26 cellular contexts compared by ENCODE assay signal in genomic region chr3:44185396-44185915, GRCh38. TPM values are rescaled to one million over a fixed set of nuclear protein-coding genes. Genes with fewer than 3 reads are reported as not detected.
DNase-seq lines count a peak whose midpoint lies in the region; TF ChIP-seq lines count a peak whose summit lies in the region.
"Had no signal": no experiment of that assay in that cellular context is flagged by ENCODE, and none has a peak within 500 bp of the region (broad histone marks: within the 10 kb centered on the region; RNA-seq: fewer than 3 reads in every experiment).

No MANE protein-coding gene starts in this region.

- H3K27ac Mint-ChIP-seq in glutamatergic neuron (ENCODE audit: unreplicated experiment) = no peak overlapping the region
- H3K27ac Mint-ChIP-seq: CD4-positive, CD25-positive, alpha-beta regulatory T cell; CD8-positive, alpha-beta T cell; GM23338; HFFc6 had no signal

- H3K27ac ChIP-seq in BLaER1 treated with 17β-estradiol and CSF1 and Interleukin-3, amounts not matched to agents 10 nM and 100 nM = no peak overlapping the region; a peak in 1 of 22 replicates
- H3K27ac ChIP-seq in MM.1S (ENCODE audit: low read length) (peak overlapping the region; percentile 90), esophagus muscularis mucosa (replicated peaks in 1 of 4) (no peak overlapping the region)
- H3K27ac ChIP-seq: A549, C4-2B had no signal

- H3K36me3 ChIP-seq in BLaER1 treated with 17β-estradiol and CSF1 and Interleukin-3, amounts not matched to agents 10 nM and 100 nM = no peaks in the 10 kb centered on the region
- H3K36me3 ChIP-seq in MM.1S (replicated peaks; ENCODE audit: insufficient read depth, low read length) = no peaks in the 10 kb centered on the region
- no peaks in the 10 kb centered on the region for H3K36me3 ChIP-seq in adipocyte (ENCODE audit: control insufficient read depth, insufficient read depth, low read length, severe bottlenecking)
- H3K36me3 ChIP-seq in esophagus muscularis mucosa = no peaks in the 10 kb centered on the region
- H3K36me3 ChIP-seq: BE2C had no signal

- H4K20me1 ChIP-seq in BLaER1 treated with 17β-estradiol and CSF1 and Interleukin-3, amounts not matched to agents 10 nM and 100 nM = no peaks in the 10 kb centered on the region
- H4K20me1 ChIP-seq in MM.1S (ENCODE audit: insufficient read depth, low read length) = no peaks in the 10 kb centered on the region

- TF ChIP-seq CTCF in MM.1S (IDR thresholded peaks at IDR 0.05; ENCODE audit: low read length) = no peak
- TF ChIP-seq CTCF in esophagus muscularis mucosa (IDR thresholded peaks at IDR 0.05) = no peak
- no peak for TF ChIP-seq CTCF in glutamatergic neuron (IDR thresholded peaks at IDR 0.05; ENCODE audit: partially characterized antibody, unreplicated experiment)

- intact Hi-C loops in esophagus muscularis mucosa (cut with DNase I) = no loop called here

- no peaks in the 10 kb centered on the region for H3K79me2 ChIP-seq in MM.1S (ENCODE audit: low read length)

- H3F3A ChIP-seq in MM.1S (ENCODE audit: insufficient read depth, low read length) = peaks cover 34% of the 10 kb centered on the region

- DNase-seq in MM.1S (peak; percentile 25), adipocyte (ENCODE audit: low read depth) (no peak), esophagus muscularis mucosa (ENCODE audit: extremely low spot score) (peak; percentile 42), OCI-M1 (lab: John Stamatoyannopoulos, UW) (no peak), dedifferentiated amniotic fluid mesenchymal stem cell (ENCODE audit: extremely low spot score) (no peak), glutamatergic neuron (no peak)
- DNase-seq in activated naive CD4-positive, alpha-beta T cell treated with Interleukin-2 at 50 U/mL for 16 hours = no peak
- DNase-seq: 8988T; ACHN; AML-193; BE2C; Caco-2; CD4-positive, CD25-positive, alpha-beta regulatory T cell; CD8-positive, alpha-beta T cell; DMS153; DND-41; EL; GDM1; H9; HFFc6 had no signal

- TF ChIP-seq EP300 in esophagus muscularis mucosa (IDR thresholded peaks at IDR 0.05) = no peak

- no peak overlapping the region for H3K4me3 ChIP-seq in BLaER1 treated with 17β-estradiol and CSF1 and Interleukin-3, amounts not matched to agents 10 nM and 100 nM
- no peak overlapping the region for H3K4me3 ChIP-seq in MM.1S (ENCODE audit: low read length)
- H3K4me3 ChIP-seq in adipocyte (ENCODE audit: low read length) = peak overlapping the region; percentile 18
- H3K4me3 ChIP-seq in esophagus muscularis mucosa = no peak overlapping the region
- H3K4me3 ChIP-seq: A549, GM12878, GM23338 had no signal

- H3K9ac ChIP-seq in BLaER1 treated with 17β-estradiol and CSF1 and Interleukin-3, amounts not matched to agents 10 nM and 100 nM = no peak overlapping the region
- H3K9ac ChIP-seq in MM.1S (ENCODE audit: low read length) (peak overlapping the region; percentile 52; the same call in 1 of the 2 replicates), adipocyte (ENCODE audit: low read length) (no peak overlapping the region)

- no peak overlapping the region; the same call in 1 of the 2 replicates for H2AFZ ChIP-seq in MM.1S (ENCODE audit: low read length)

- H3K36me3 Mint-ChIP-seq in glutamatergic neuron (ENCODE audit: unreplicated experiment) = no peaks in the 10 kb centered on the region
- H3K36me3 Mint-ChIP-seq: CD4-positive, CD25-positive, alpha-beta regulatory T cell; CD8-positive, alpha-beta T cell had no signal

- H3K9me3 Mint-ChIP-seq in glutamatergic neuron (ENCODE audit: unreplicated experiment) = no peaks in the 10 kb centered on the region
- H3K9me3 Mint-ChIP-seq: CD4-positive, CD25-positive, alpha-beta regulatory T cell; CD8-positive, alpha-beta T cell; GM23338; HFFc6 had no signal

- 85% methylated on average over 4 of the region's 4 CpGs for WGBS in esophagus muscularis mucosa

- no peak for TF ChIP-seq POLR2A in esophagus muscularis mucosa (IDR thresholded peaks at IDR 0.05; ENCODE audit: low read depth)

- peak overlapping the region; percentile 68 to 90 (median 84); a peak in 19 of 22 replicates for H3K4me2 ChIP-seq in BLaER1 treated with 17β-estradiol and CSF1 and Interleukin-3, amounts not matched to agents 10 nM and 100 nM
- peak overlapping the region; percentile 93; the same call in 1 of the 2 replicates for H3K4me2 ChIP-seq in MM.1S (ENCODE audit: low read depth, low read length)
- H3K4me2 ChIP-seq: A549, GM23338 had no signal

- H3K9me2 ChIP-seq in MM.1S (replicated peaks; ENCODE audit: insufficient read depth, low read length) = no peaks in the 10 kb centered on the region

- H3K9me3 ChIP-seq in BLaER1 treated with 17β-estradiol and CSF1 and Interleukin-3, amounts not matched to agents 10 nM and 100 nM (replicated peaks in 1 of 11) = peaks cover 0 to 24% (median 11%) of the 10 kb centered on the region in 11 experiments; a peak in 13 of 22 replicates
- H3K9me3 ChIP-seq in MM.1S (replicated peaks; ENCODE audit: insufficient read depth, low read length) = no peaks in the 10 kb centered on the region
- H3K9me3 ChIP-seq in adipocyte (ENCODE audit: control insufficient read depth, low read length) = peaks cover 18% of the 10 kb centered on the region
- no peaks in the 10 kb centered on the region for H3K9me3 ChIP-seq in esophagus muscularis mucosa
- H3K9me3 ChIP-seq: A549, BE2C, Caco-2 had no signal

- H3K4me1 ChIP-seq in BLaER1 treated with 17β-estradiol and CSF1 and Interleukin-3, amounts not matched to agents 10 nM and 100 nM = peaks cover 20 to 64% (median 59%) of the 10 kb centered on the region in 10 experiments
- H3K4me1 ChIP-seq in MM.1S (ENCODE audit: low read length) = peaks cover 46% of the 10 kb centered on the region
- peaks cover 17% of the 10 kb centered on the region for H3K4me1 ChIP-seq in adipocyte (ENCODE audit: control insufficient read depth, insufficient read depth, low read length)
- H3K4me1 ChIP-seq in esophagus muscularis mucosa = peaks cover 0 to 5% (median 0%) of the 10 kb centered on the region in 4 donors
- H3K4me1 ChIP-seq: A549, BE2C, Caco-2 had no signal

- peaks cover 2% of the 10 kb centered on the region for H3K27me3 Mint-ChIP-seq in glutamatergic neuron (ENCODE audit: unreplicated experiment)

- H3K4me3 Mint-ChIP-seq in glutamatergic neuron (ENCODE audit: unreplicated experiment) = no peak overlapping the region
- H3K4me3 Mint-ChIP-seq: CD4-positive, CD25-positive, alpha-beta regulatory T cell; CD8-positive, alpha-beta T cell; GM23338; H9; HFFc6 had no signal

- H3K27me3 ChIP-seq in BLaER1 treated with 17β-estradiol and CSF1 and Interleukin-3, amounts not matched to agents 10 nM and 100 nM = no peaks in the 10 kb centered on the region
- no peaks in the 10 kb centered on the region for H3K27me3 ChIP-seq in MM.1S (replicated peaks; ENCODE audit: insufficient read depth, low read length)
- H3K27me3 ChIP-seq in adipocyte (replicated peaks; ENCODE audit: control insufficient read depth, insufficient read depth, low read length) = peaks cover 3% of the 10 kb centered on the region
- H3K27me3 ChIP-seq in esophagus muscularis mucosa = peaks cover 0 to 16% (median 0%) of the 10 kb centered on the region in 4 donors
- H3K27me3 ChIP-seq: BE2C had no signal

- no peaks in the 10 kb centered on the region for H3K4me1 Mint-ChIP-seq in glutamatergic neuron (ENCODE audit: low read depth, unreplicated experiment)
- H3K4me1 Mint-ChIP-seq: CD4-positive, CD25-positive, alpha-beta regulatory T cell had no signal

RNA-seq across cellular contexts. Expression of gene TOPAZ1, which starts 56.2 kb away (rescaled TPM):
- total RNA-seq in esophagus muscularis mucosa = not detected
- total RNA-seq in glutamatergic neuron (ENCODE audit: unreplicated experiment) = not detected
- total RNA-seq: Caco-2; CD4-positive, CD25-positive, alpha-beta regulatory T cell; CD8-positive, alpha-beta T cell; GM12878; GM23338; H4; H9; HFFc6 had no signal

Comparison
In these comparisons a context has a peak if more than half of its experiments do, and no peak if none do; other contexts are left out.
1. DNase-seq: peak in MM.1S (single experiment) and esophagus muscularis mucosa (single experiment); none in adipocyte (single experiment), OCI-M1 (single experiment), activated naive CD4-positive, alpha-beta T cell treated with Interleukin-2 at 50 U/mL for 16 hours (single experiment), dedifferentiated amniotic fluid mesenchymal stem cell (single experiment) and glutamatergic neuron (single experiment).